In genomic region chr6:137884857-137885256, GRCh38 we compare ENCODE assay signal across 8 cellular contexts. TPM values are rescaled to one million over a fixed set of nuclear protein-coding genes. Genes with fewer than 3 reads are reported as not detected.
A peak's percentile ranks its signal among the peaks of the same experiment; 100 is the strongest.
DNase-seq lines count a peak whose midpoint lies in the region; ATAC-seq, FAIRE-seq and TF ChIP-seq lines count a peak whose summit lies in the region.
"Not testable (repeated sequence)": the region's sequence is repeated elsewhere in the genome, so short reads cannot be mapped to it uniquely, and the experiment has no call there.

No MANE protein-coding gene starts in this region.

- intact Hi-C loops in activated CD4-positive, alpha-beta T cell treated with anti-CD3 and anti-CD28 coated beads for 36 hours (cut with DNase I, micrococcal nuclease); K562 (cut with micrococcal nuclease): not testable (repeated sequence)

- H3K9me3 Mint-ChIP-seq in activated CD4-positive, alpha-beta T cell treated with anti-CD3 and anti-CD28 coated beads for 36 hours (ENCODE audit: low read depth), result peaks cover 10% of the 10 kb centered on the region
- peaks cover 36% of the 10 kb centered on the region for H3K9me3 Mint-ChIP-seq in activated T-cell treated with anti-CD3 and anti-CD28 coated beads, Interleukin-2, amount 50 U/mL, for 24 hours
- not testable (repeated sequence) for H3K9me3 Mint-ChIP-seq in activated naive CD4-positive, alpha-beta T cell treated with anti-CD3 and anti-CD28 coated beads, Interleukin-2, amount 50 U/mL, for 24 hours; memory B cell; stimulated activated effector memory CD8-positive, alpha-beta T cell treated with anti-CD3 and anti-CD28 coated beads, Interleukin-12 subunit alpha, Interleukin-12 subunit beta, amount 100 ng/mL, for 72 hours

- not testable (repeated sequence) for FAIRE-seq in K562 (lab: Jason Lieb, UNC)

- not testable (repeated sequence) for ATAC-seq in activated CD4-positive, alpha-beta T cell treated with anti-CD3 and anti-CD28 coated beads for 36 hours; K562; memory B cell (ENCODE audit: low read depth); stimulated activated effector memory CD8-positive, alpha-beta T cell treated with anti-CD3 and anti-CD28 coated beads, Interleukin-12 subunit alpha, Interleukin-12 subunit beta, amount 100 ng/mL, for 72 hours

- H3K4me1 ChIP-seq in BLaER1 treated with 17β-estradiol and CSF1 and Interleukin-3, amounts not matched to agents 10 nM and 100 nM, result peaks cover 45 to 49% (median 48%) of the 10 kb centered on the region in 10 experiments
- not testable (repeated sequence) for H3K4me1 ChIP-seq in HEK293 (ENCODE audit: control insufficient read depth, insufficient read depth, low read length); K562 (replicated peaks in 1 of 2; ENCODE audit: control insufficient read depth in 2 of 2, insufficient read depth in 2 of 2, low read length in 2 of 2)

- peaks cover 0 to 11% (median 0%) of the 10 kb centered on the region in 11 experiments; a peak in 3 of 22 replicates for H4K20me1 ChIP-seq in BLaER1 treated with 17β-estradiol and CSF1 and Interleukin-3, amounts not matched to agents 10 nM and 100 nM
- not testable (repeated sequence) for H4K20me1 ChIP-seq in K562 (replicated peaks; ENCODE audit: control insufficient read depth, insufficient read depth, low read length)

- DNase-seq in activated CD4-positive, alpha-beta T cell treated with anti-CD3 and anti-CD28 coated beads for 36 hours; activated T-cell treated with anti-CD3 and anti-CD28 coated beads, Interleukin-2, amount 50 U/mL, for 24 hours; K562 (ENCODE audit: extremely low read depth in 1 of 4, low spot score in 3 of 4); memory B cell (ENCODE audit: low spot score in 2 of 2); stimulated activated effector memory CD8-positive, alpha-beta T cell treated with anti-CD3 and anti-CD28 coated beads, Interleukin-12 subunit alpha, Interleukin-12 subunit beta, amount 100 ng/mL, for 72 hours (ENCODE audit: low spot score in 2 of 2): not testable (repeated sequence)

- H3K36me3 ChIP-seq in BLaER1 treated with 17β-estradiol and CSF1 and Interleukin-3, amounts not matched to agents 10 nM and 100 nM, result peaks cover 27 to 44% (median 31%) of the 10 kb centered on the region in 11 experiments
- H3K36me3 ChIP-seq in HEK293 (ENCODE audit: control insufficient read depth in 2 of 2, insufficient read depth in 1 of 2, low read length in 2 of 2) (peaks cover 0 to 27% of the 10 kb centered on the region in 2 experiments; a peak in 1 of 3 replicates), K562 (ENCODE audit: control insufficient read depth, insufficient read depth, low read length) (peaks cover 30% of the 10 kb centered on the region)

- H3K9me1 ChIP-seq in K562 (ENCODE audit: control insufficient read depth, insufficient read depth, low read length), result not testable (repeated sequence)

- POLR2A ChIA-PET in HEK293 (lab: Yijun Ruan, JAX), result not testable (repeated sequence)
- POLR2A ChIA-PET in activated CD4-positive, alpha-beta T cell treated with anti-CD3 and anti-CD28 coated beads for 36 hours (lab: Charles Lee), result interaction anchor here (0.7 kb wide), 3 partner anchors 14 to 59 kb away, joined by 3 to 4 read pairs (median 3); no protein-coding TSS in a partner anchor
- POLR2A ChIA-PET in K562 (lab: Yijun Ruan, JAX), result interaction anchor here (0.6 to 5.4 kb wide), 3 partner anchors 14 to 1636 kb away, joined by 3 to 61 read pairs (median 5); no protein-coding TSS in a partner anchor

- not testable (repeated sequence) for H3K79me2 ChIP-seq in K562 (ENCODE audit: control insufficient read depth, insufficient read depth, low read length)

- not testable (repeated sequence) for H2AFZ ChIP-seq in K562 (ENCODE audit: low read depth, low read length)

- TF ChIP-seq EP300 in K562 (IDR thresholded peaks at IDR 0.05; ENCODE audit: low read length), result not testable (repeated sequence)

- WGBS in K562 (ENCODE audit: insufficient coverage, low coverage, missing lambda C conversion rate), result 74% methylated on average over 1 of the region's 1 CpG

- 0 out of 22 replicates have a peak overlapping the region, but pooled peaks of 3 of the 11 experiments have one; percentile 84 to 96 (median 86) for H3K4me2 ChIP-seq in BLaER1 treated with 17β-estradiol and CSF1 and Interleukin-3, amounts not matched to agents 10 nM and 100 nM
- H3K4me2 ChIP-seq in K562 (ENCODE audit: insufficient read depth, low read length), result not testable (repeated sequence)

- TF ChIP-seq POLR2A in K562 (conservative IDR thresholded peaks at IDR 0.05), result not testable (repeated sequence)

- H3K27me3 Mint-ChIP-seq in activated CD4-positive, alpha-beta T cell treated with anti-CD3 and anti-CD28 coated beads for 36 hours; activated T-cell treated with anti-CD3 and anti-CD28 coated beads, Interleukin-2, amount 50 U/mL, for 24 hours; activated naive CD4-positive, alpha-beta T cell treated with anti-CD3 and anti-CD28 coated beads, Interleukin-2, amount 50 U/mL, for 24 hours; memory B cell: not testable (repeated sequence)

- BruUV-seq in K562 (replicated peaks; lab: Mats Ljungman, UMichigan), result not testable (repeated sequence)

- H3K4me1 Mint-ChIP-seq in activated CD4-positive, alpha-beta T cell treated with anti-CD3 and anti-CD28 coated beads for 36 hours, result peaks cover 45% of the 10 kb centered on the region
- H3K4me1 Mint-ChIP-seq in activated T-cell treated with anti-CD3 and anti-CD28 coated beads, Interleukin-2, amount 50 U/mL, for 24 hours (ENCODE audit: low read depth), result peaks cover 58% of the 10 kb centered on the region
- H3K4me1 Mint-ChIP-seq in activated naive CD4-positive, alpha-beta T cell treated with anti-CD3 and anti-CD28 coated beads, Interleukin-2, amount 50 U/mL, for 24 hours, result peaks cover 65% of the 10 kb centered on the region
- not testable (repeated sequence) for H3K4me1 Mint-ChIP-seq in memory B cell
- peaks cover 50% of the 10 kb centered on the region for H3K4me1 Mint-ChIP-seq in stimulated activated effector memory CD8-positive, alpha-beta T cell treated with anti-CD3 and anti-CD28 coated beads, Interleukin-12 subunit alpha, Interleukin-12 subunit beta, amount 100 ng/mL, for 72 hours

- H3K36me3 Mint-ChIP-seq in activated CD4-positive, alpha-beta T cell treated with anti-CD3 and anti-CD28 coated beads for 36 hours (ENCODE audit: low read depth), result peaks cover 71% of the 10 kb centered on the region
- H3K36me3 Mint-ChIP-seq in activated T-cell treated with anti-CD3 and anti-CD28 coated beads, Interleukin-2, amount 50 U/mL, for 24 hours (ENCODE audit: low read depth), result peaks cover 84% of the 10 kb centered on the region
- peaks cover 28% of the 10 kb centered on the region for H3K36me3 Mint-ChIP-seq in activated naive CD4-positive, alpha-beta T cell treated with anti-CD3 and anti-CD28 coated beads, Interleukin-2, amount 50 U/mL, for 24 hours
- H3K36me3 Mint-ChIP-seq in memory B cell, result peaks cover 28% of the 10 kb centered on the region
- peaks cover 61% of the 10 kb centered on the region for H3K36me3 Mint-ChIP-seq in stimulated activated effector memory CD8-positive, alpha-beta T cell treated with anti-CD3 and anti-CD28 coated beads, Interleukin-12 subunit alpha, Interleukin-12 subunit beta, amount 100 ng/mL, for 72 hours

- not testable (repeated sequence) for TF ChIP-seq RAD21 in K562 (CRISPR knock-in tag; conservative IDR thresholded peaks at IDR 0.05 in 1 of 2, IDR thresholded peaks at IDR 0.05 in 1 of 2)

- H3K9ac ChIP-seq in BLaER1 treated with 17β-estradiol and CSF1 and Interleukin-3, amounts not matched to agents 10 nM and 100 nM; K562 (ENCODE audit: insufficient read depth in 1 of 2, low read depth in 2 of 2, low read length in 2 of 2): not testable (repeated sequence)

- H3K4me3 Mint-ChIP-seq in activated CD4-positive, alpha-beta T cell treated with anti-CD3 and anti-CD28 coated beads for 36 hours; activated T-cell treated with anti-CD3 and anti-CD28 coated beads, Interleukin-2, amount 50 U/mL, for 24 hours; activated naive CD4-positive, alpha-beta T cell treated with anti-CD3 and anti-CD28 coated beads, Interleukin-2, amount 50 U/mL, for 24 hours; memory B cell; stimulated activated effector memory CD8-positive, alpha-beta T cell treated with anti-CD3 and anti-CD28 coated beads, Interleukin-12 subunit alpha, Interleukin-12 subunit beta, amount 100 ng/mL, for 72 hours: not testable (repeated sequence)

- peak overlapping the region; percentile 26 for H3K27ac Mint-ChIP-seq in activated CD4-positive, alpha-beta T cell treated with anti-CD3 and anti-CD28 coated beads for 36 hours
- H3K27ac Mint-ChIP-seq in activated T-cell treated with anti-CD3 and anti-CD28 coated beads, Interleukin-2, amount 50 U/mL, for 24 hours, result peak overlapping the region; percentile 59
- H3K27ac Mint-ChIP-seq in activated naive CD4-positive, alpha-beta T cell treated with anti-CD3 and anti-CD28 coated beads, Interleukin-2, amount 50 U/mL, for 24 hours, result peak overlapping the region; percentile 83
- H3K27ac Mint-ChIP-seq in memory B cell, result peak overlapping the region; percentile 79
- H3K27ac Mint-ChIP-seq in stimulated activated effector memory CD8-positive, alpha-beta T cell treated with anti-CD3 and anti-CD28 coated beads, Interleukin-12 subunit alpha, Interleukin-12 subunit beta, amount 100 ng/mL, for 72 hours, result peak overlapping the region; percentile 93

- peak overlapping the region in 7 of 11 experiments; percentile 86 to 98 (median 95); a peak in 10 of 22 replicates for H3K27ac ChIP-seq in BLaER1 treated with 17β-estradiol and CSF1 and Interleukin-3, amounts not matched to agents 10 nM and 100 nM
- not testable (repeated sequence) for H3K27ac ChIP-seq in HEK293 (ENCODE audit: extremely low read depth, low read depth, low read length); K562 (ENCODE audit: extremely low read depth, low read depth, low read length)

- CTCF ChIA-PET in HEK293 (lab: Yijun Ruan, JAX), result interaction anchor here (0.6 to 1.1 kb wide), 3 partner anchors 13 to 180 kb away, joined by 3 to 4 read pairs (median 4); no protein-coding TSS in a partner anchor
- CTCF ChIA-PET in activated CD4-positive, alpha-beta T cell treated with anti-CD3 and anti-CD28 coated beads for 36 hours (lab: Charles Lee), result interaction anchor here (0.7 to 2.0 kb wide), 5 partner anchors 11 to 177 kb away, joined by 3 to 10 read pairs (median 5); no protein-coding TSS in a partner anchor
- CTCF ChIA-PET in K562 (lab: Yijun Ruan, JAX; ENCODE audit: low intra/inter-chr PET ratio), result not testable (repeated sequence)

- TF ChIP-seq CTCF in HEK293 (tag by site-specific recombination; IDR thresholded peaks at IDR 0.05); K562 (IDR thresholded peaks at IDR 0.05 in 2 of 3, conservative IDR thresholded peaks at IDR 0.05 in 1 of 3; ENCODE audit: insufficient read depth in 2 of 3, low read depth in 1 of 3, low read length in 3 of 3): not testable (repeated sequence)

- peaks cover 25 to 43% (median 38%) of the 10 kb centered on the region in 11 experiments for H3K9me3 ChIP-seq in BLaER1 treated with 17β-estradiol and CSF1 and Interleukin-3, amounts not matched to agents 10 nM and 100 nM (replicated peaks in 1 of 11)
- not testable (repeated sequence) for H3K9me3 ChIP-seq in HEK293 (ENCODE audit: control insufficient read depth, insufficient read depth, low read depth, low read length); K562 (replicated peaks; ENCODE audit: control insufficient read depth, insufficient read depth, low read depth, low read length)

- in situ Hi-C loops in K562 (cut with MboI), result not testable (repeated sequence)

- not testable (repeated sequence) for H3K27me3 ChIP-seq in BLaER1 treated with 17β-estradiol and CSF1 and Interleukin-3, amounts not matched to agents 10 nM and 100 nM; K562 (ENCODE audit: control insufficient read depth in 2 of 2, insufficient read depth in 2 of 2, low read length in 2 of 2)

- H3K4me3 ChIP-seq in BLaER1 treated with 17β-estradiol and CSF1 and Interleukin-3, amounts not matched to agents 10 nM and 100 nM; HEK293 (ENCODE audit: low read depth, low read length); K562: not testable (repeated sequence)

RNA-seq across cellular contexts. Expression of gene TNFAIP3, which starts 17.8 kb away (rescaled TPM):
- 100 to 1,000 TPM; 284 to 371 TPM for total RNA-seq in activated CD4-positive, alpha-beta T cell treated with anti-CD3 and anti-CD28 coated beads for 36 hours
- total RNA-seq in K562 (2011; cell fraction: chromatin; rRNA removed; ENCODE audit: low replicate concordance), result 14.3 and 18.6 TPM in 2 replicates
- total RNA-seq in K562 (2011; cell fraction: nucleolus; rRNA removed), result 8.0 and 9.1 TPM in 2 replicates
- 10.2 and 11.3 TPM in 2 replicates for total RNA-seq in K562 (2011; cell fraction: nucleoplasm; rRNA removed)
- total RNA-seq in K562 (2014; rRNA removed) (5.9 and 6.2 TPM in 2 replicates), K562 (2014; rRNA removed; fragmentation: Illumina TruSeq; extraction: Trizol) (6.5 and 6.9 TPM in 2 replicates), K562 (2015; rRNA removed; fragmentation: Illumina TruSeq; extraction: Trizol) (4.6 TPM in 2 replicates), K562 (2021) (12.5 and 17.0 TPM in 2 replicates)
- polyA plus RNA-seq in K562 (2011; rRNA removed) (6.4 and 11.8 TPM in 2 replicates), K562 (2014; fragmentation: Illumina TruSeq; extraction: Trizol) (9.8 and 11.5 TPM in 2 replicates), K562 (2014; fragmentation: Nextera tagmentation; extraction: Ambion mirVana) (1 to 10 TPM in 1 of 2 experiments, under 1 TPM in 1; 0.79 to 1.3 TPM), K562 (2014; rRNA removed) (9.2 and 9.5 TPM in 2 replicates)
- 2.5 and 5.0 TPM in 2 replicates for polyA plus RNA-seq in K562 (2011; cell fraction: cytosol; rRNA removed)
- polyA plus RNA-seq in K562 (2011; cell fraction: nucleus; rRNA removed), result 21.1 and 33.6 TPM in 2 replicates
- 5.7 and 26.6 TPM in 2 replicates for polyA plus RNA-seq in K562 (2012)
- polyA minus RNA-seq in K562 (2011; rRNA and poly(A)+ RNA removed), result 5.4 and 11.3 TPM in 2 replicates
- polyA minus RNA-seq in K562 (2011; cell fraction: cytosol; rRNA and poly(A)+ RNA removed), result 2.9 and 4.6 TPM in 2 replicates
- 6.7 and 20.5 TPM in 2 replicates for polyA minus RNA-seq in K562 (2011; cell fraction: nucleus; rRNA and poly(A)+ RNA removed)

Comparison
In these comparisons a context has a peak if more than half of its experiments do, and no peak if none do; other contexts are left out.
1. H3K27ac Mint-ChIP-seq: peak in every context shown above with its lines; median percentile 93 in stimulated activated effector memory CD8-positive, alpha-beta T cell treated with anti-CD3 and anti-CD28 coated beads, Interleukin-12 subunit alpha, Interleukin-12 subunit beta, amount 100 ng/mL, for 72 hours; 83 in activated naive CD4-positive, alpha-beta T cell treated with anti-CD3 and anti-CD28 coated beads, Interleukin-2, amount 50 U/mL, for 24 hours; 79 in memory B cell; 59 in activated T-cell treated with anti-CD3 and anti-CD28 coated beads, Interleukin-2, amount 50 U/mL, for 24 hours; 26 in activated CD4-positive, alpha-beta T cell treated with anti-CD3 and anti-CD28 coated beads for 36 hours.
2. RNA of gene TNFAIP3, which starts 17.8 kb away (total RNA-seq): 284 to 371 TPM in activated CD4-positive, alpha-beta T cell treated with anti-CD3 and anti-CD28 coated beads for 36 hours; 4.6 to 18.6 TPM in K562; every median in the first group is over 10 times any median in the second.